In genomic region chr17:68491864-68492263, GRCh38 we compare ENCODE assay signal across 13 cellular contexts. TPM values are rescaled to one million over a fixed set of nuclear protein-coding genes. Genes with fewer than 3 reads are reported as not detected.
DNase-seq lines count a peak whose midpoint lies in the region; ATAC-seq and TF ChIP-seq lines count a peak whose summit lies in the region.
"Had no signal": no experiment of that assay in that cellular context is flagged by ENCODE, and none has a peak within 500 bp of the region (broad histone marks: within the 10 kb centered on the region; RNA-seq: fewer than 3 reads in every experiment).

No MANE protein-coding gene starts in this region.

- no peak overlapping the region for H3K27ac Mint-ChIP-seq in Calu3 (ENCODE audit: unreplicated experiment)

- in situ Hi-C loops in ACHN (cut with HindIII; ENCODE audit: low pct_ligation_motif_present, low pct_unique_long_range_greater_than_20kb, low sequenced_read_pairs) = no loop called here

- H3K27ac ChIP-seq in adrenal gland (peak overlapping the region in 4 of 5 donors; percentile 24 to 58 (median 45)), stomach (peak overlapping the region in 4 of 5 donors; percentile 17 to 70 (median 63)), Peyer's patch (peak overlapping the region in 2 of 4 donors; percentile 2 to 21)
- H3K27ac ChIP-seq: 22Rv1 had no signal

- CTCF ChIA-PET in Calu3 (lab: Charles Lee) = no interaction called here

- H3K4me1 ChIP-seq in adrenal gland (replicated peaks in 1 of 2) = peaks cover 27% of the 10 kb centered on the region in 2 donors
- H3K4me1 ChIP-seq in stomach = peaks cover 7 to 36% (median 20%) of the 10 kb centered on the region in 4 donors
- H3K4me1 ChIP-seq in Peyer's patch = peaks cover 0 to 11% (median 3%) of the 10 kb centered on the region in 4 donors

- DNase-seq in DMS53 (lab: John Stamatoyannopoulos, UW) = peak; percentile 40
- no peak for DNase-seq in DMS53 treated with DMSO at 0.1 percent for 48 hours (lab: John Stamatoyannopoulos, UW; ENCODE audit: unreplicated experiment)
- peak; percentile 58 to 76 (median 67) for DNase-seq in adrenal gland
- DNase-seq in left colon = peak; percentile 52 to 59
- peak; percentile 57 for DNase-seq in stomach
- DNase-seq in Peyer's patch = no peak
- DNase-seq in ACHN = no peak
- DNase-seq in Calu3 = no peak
- DNase-seq: activated CD8-positive, alpha-beta memory T cell treated with anti-CD3 and anti-CD28 coated beads for 24 hours; DND-41; NCI-H2081; trophoblast cell had no signal

- TF ChIP-seq POLR2A in adrenal gland (IDR thresholded peaks at IDR 0.05) (no peak), stomach (IDR thresholded peaks at IDR 0.05) (no peak), Peyer's patch (IDR thresholded peaks at IDR 0.05) (no peak)

- intact Hi-C loops in adrenal gland (cut with DNase I) (no loop called here), left colon (cut with DNase I, micrococcal nuclease) (no loop called here), stomach (cut with DNase I; ENCODE audit: low total_unique reads) (no loop called here), Calu3 (cut with micrococcal nuclease; ENCODE audit: unreplicated experiment) (no loop called here)

- WGBS in adrenal gland, 4 donors = 18 to 46% (median 26%) methylated on average over 8 of the region's 8 CpGs
- 47 to 63% (median 50%) methylated on average over 5 to 8 of the region's 8 CpGs for WGBS in stomach, 5 donors

- H3K9me3 ChIP-seq in adrenal gland (replicated peaks in 1 of 3) (no peaks in the 10 kb centered on the region), stomach (no peaks in the 10 kb centered on the region), Peyer's patch (no peaks in the 10 kb centered on the region)

- no TSS peak for BruUV-seq in Calu3 (replicated peaks; lab: Mats Ljungman, UMichigan)

- peak overlapping the region in 1 of 4 donors; percentile 35 for H3K4me3 ChIP-seq in adrenal gland
- peak overlapping the region in 2 of 4 donors; percentile 8 to 9 for H3K4me3 ChIP-seq in stomach
- no peak overlapping the region for H3K4me3 ChIP-seq in Peyer's patch

- H3K36me3 ChIP-seq in adrenal gland (replicated peaks in 1 of 2) (no peaks in the 10 kb centered on the region), stomach (no peaks in the 10 kb centered on the region), Peyer's patch (no peaks in the 10 kb centered on the region)

- H3K27me3 Mint-ChIP-seq in Calu3 (ENCODE audit: unreplicated experiment) = peaks cover 18% of the 10 kb centered on the region

- peaks cover 7% of the 10 kb centered on the region for H3K36me3 Mint-ChIP-seq in Calu3 (ENCODE audit: insufficient read depth, unreplicated experiment)

- ATAC-seq in left colon = peak; percentile 72

- no peak for TF ChIP-seq EP300 in stomach (IDR thresholded peaks at IDR 0.05)

- H3K27me3 ChIP-seq in adrenal gland = no peaks in the 10 kb centered on the region
- H3K27me3 ChIP-seq in stomach = no peaks in the 10 kb centered on the region
- no peaks in the 10 kb centered on the region for H3K27me3 ChIP-seq in Peyer's patch

- TF ChIP-seq CTCF in adrenal gland (IDR thresholded peaks at IDR 0.05) (no peak), stomach (IDR thresholded peaks at IDR 0.05) (no peak), Peyer's patch (IDR thresholded peaks at IDR 0.05) (no peak), Calu3 (IDR thresholded peaks at IDR 0.05; ENCODE audit: unreplicated experiment) (no peak)

- H3K4me3 Mint-ChIP-seq in Calu3 (ENCODE audit: low read depth, unreplicated experiment) = no peak overlapping the region

- H3K9me3 Mint-ChIP-seq in Calu3 (ENCODE audit: low read depth, unreplicated experiment) = no peaks in the 10 kb centered on the region

- no peaks in the 10 kb centered on the region for H3K4me1 Mint-ChIP-seq in Calu3 (ENCODE audit: low read depth, unreplicated experiment)

RNA-seq across cellular contexts. Expression of gene PRKAR1A, which starts 20.4 kb away (rescaled TPM):
- 100 to 1,000 TPM; 138 to 467 (median 388) TPM for total RNA-seq in adrenal gland
- polyA plus RNA-seq in adrenal gland = 100 to 1,000 TPM in 1 of 3 donors, 10 to 100 TPM in 2; 56.3 to 428 (median 84.1) TPM
- total RNA-seq in left colon = 100 to 1,000 TPM; 146 to 159 TPM
- total RNA-seq in stomach = 100 to 1,000 TPM in 3 of 5 donors, 10 to 100 TPM in 2; 22.6 to 323 (median 154) TPM
- 10 to 100 TPM; 38.9 to 89.5 (median 71.2) TPM for polyA plus RNA-seq in stomach
- total RNA-seq in Peyer's patch = 100 to 1,000 TPM in 1 of 4 donors, 10 to 100 TPM in 3; 63.4 to 197 (median 88.9) TPM
- 239 and 248 TPM in 2 replicates for total RNA-seq in Calu3 (2022)

RNA-seq across cellular contexts. Expression of gene WIPI1, which starts 34.6 kb away (rescaled TPM):
- total RNA-seq in adrenal gland (100 to 1,000 TPM in 1 of 8 donors, 10 to 100 TPM in 7; 26.4 to 148 (median 51.0) TPM), left colon (10 to 100 TPM; 78.3 to 95.3 TPM), stomach (10 to 100 TPM in 4 of 5 donors, 1 to 10 TPM in 1; 8.2 to 99.1 (median 76.3) TPM), Peyer's patch (10 to 100 TPM; 34.7 to 95.7 (median 44.4) TPM), Calu3 (2022) (37.0 and 43.4 TPM in 2 replicates)
- polyA plus RNA-seq in adrenal gland (10 to 100 TPM; 19.3 to 38.2 (median 23.5) TPM), stomach (10 to 100 TPM; 20.3 to 49.7 (median 35.3) TPM)

Comparison
In these comparisons a context has a peak if more than half of its experiments do, and no peak if none do; other contexts are left out.
1. DNase-seq: peak in DMS53 (single experiment), adrenal gland (7 of 7), left colon (2 of 2) and stomach (single experiment); none in DMS53 treated with DMSO at 0.1 percent for 48 hours (single experiment), Peyer's patch (0 of 3), ACHN (single experiment) and Calu3 (single experiment).